Comparison of ENCODE assay signal across 8 cellular contexts in genomic region chr1:197774691-197775281, GRCh38. TPM values are rescaled to one million over a fixed set of nuclear protein-coding genes. Genes with fewer than 3 reads are reported as not detected.
DNase-seq lines count a peak whose midpoint lies in the region; ATAC-seq and TF ChIP-seq lines count a peak whose summit lies in the region.

No MANE protein-coding gene starts in this region.

- no peak for TF ChIP-seq CTCF in CD4-positive, alpha-beta T cell (IDR thresholded peaks at IDR 0.05)
- no peak for TF ChIP-seq CTCF in brain microvascular endothelial cell (IDR thresholded peaks at IDR 0.05; ENCODE audit: low read depth, low read length, missing control alignments)

- POLR2A ChIA-PET in CD4-positive, alpha-beta T cell (lab: Charles Lee), result interaction anchor here (0.8 to 2.0 kb wide), 7 partner anchors 9 to 1162 kb away, joined by 3 to 15 read pairs (median 5); partner anchors contain the start of gene C1orf53

- peak overlapping the region; percentile 82 for H3K27ac ChIP-seq in CD4-positive, alpha-beta T cell (ENCODE audit: low read depth, low read length)
- H3K27ac ChIP-seq in brain microvascular endothelial cell, result peak overlapping the region; percentile 55

- DNase-seq in CD4-positive, alpha-beta T cell, result peak; percentile 13 to 48 (median 22)
- DNase-seq in T-helper 9 cell (peak; percentile 26), brain microvascular endothelial cell (no peak), immature natural killer cell (peak; percentile 61 to 68 (median 67)), globus pallidus (ENCODE audit: low spot score) (no peak)
- DNase-seq in stimulated activated CD4-positive, alpha-beta T cell treated with anti-CD3 and anti-CD28 coated beads, Interleukin-15, amount 100 ng/mL, for 48 hours (ENCODE audit: low read depth in 2 of 2), result peak; percentile 22 to 27

- no peaks in the 10 kb centered on the region for H3K27me3 Mint-ChIP-seq in CD4-positive, alpha-beta T cell
- H3K27me3 Mint-ChIP-seq in immature natural killer cell (ENCODE audit: low read depth in 3 of 3), result peaks cover 0 to 9% (median 3%) of the 10 kb centered on the region in 3 donors

- no peaks in the 10 kb centered on the region for H3K27me3 ChIP-seq in CD4-positive, alpha-beta T cell (ENCODE audit: control insufficient read depth, insufficient read depth, low read length)
- no peaks in the 10 kb centered on the region for H3K27me3 ChIP-seq in brain microvascular endothelial cell (replicated peaks)

- intact Hi-C loops in CD4-positive, alpha-beta T cell (cut with DNase I, micrococcal nuclease), result loop anchor here (2.0 to 10.0 kb wide), 5 partner anchors 14 to 400 kb away; partner anchors contain the start of genes LHX9 (in 1 of the 2) and NEK7 (in 1 of the 2)

- H3K36me3 ChIP-seq in brain microvascular endothelial cell (replicated peaks), result no peaks in the 10 kb centered on the region

- H3K9me3 ChIP-seq in CD4-positive, alpha-beta T cell (ENCODE audit: control insufficient read depth, low read length), result no peaks in the 10 kb centered on the region

- H3K9me3 Mint-ChIP-seq in CD4-positive, alpha-beta T cell, result no peaks in the 10 kb centered on the region
- no peaks in the 10 kb centered on the region for H3K9me3 Mint-ChIP-seq in immature natural killer cell

- ATAC-seq in CD4-positive, alpha-beta T cell (ENCODE audit: poor library complexity), result peak; percentile 18
- peak; percentile 34 for ATAC-seq in GM19397 (IDR thresholded peaks at IDR 0.05; ENCODE audit: unreplicated experiment)
- ATAC-seq in HG03460 (IDR thresholded peaks at IDR 0.05; ENCODE audit: unreplicated experiment), result peak; percentile 27

- H3K4me1 Mint-ChIP-seq in CD4-positive, alpha-beta T cell (ENCODE audit: low read depth), result peaks cover 78% of the 10 kb centered on the region
- peaks cover 66 to 76% of the 10 kb centered on the region in 2 donors for H3K4me1 Mint-ChIP-seq in immature natural killer cell

- H3K4me3 Mint-ChIP-seq in CD4-positive, alpha-beta T cell, result peak overlapping the region; percentile 88
- H3K4me3 Mint-ChIP-seq in immature natural killer cell, result peak overlapping the region; percentile 88 to 96 (median 93)

- H3K36me3 Mint-ChIP-seq in CD4-positive, alpha-beta T cell (ENCODE audit: low read depth), result peaks cover 23% of the 10 kb centered on the region
- no peaks in the 10 kb centered on the region for H3K36me3 Mint-ChIP-seq in immature natural killer cell

- peak overlapping the region; percentile 89 for H3K27ac Mint-ChIP-seq in CD4-positive, alpha-beta T cell
- H3K27ac Mint-ChIP-seq in immature natural killer cell, result peak overlapping the region; percentile 87 to 100 (median 94)

- CTCF ChIA-PET in CD4-positive, alpha-beta T cell (lab: Charles Lee), result no interaction called here

- H3K4me3 ChIP-seq in brain microvascular endothelial cell (ENCODE audit: low read depth, low read length), result peak overlapping the region; percentile 68

- in situ Hi-C loops in brain microvascular endothelial cell (cut with HindIII; ENCODE audit: low pct_ligation_motif_present, low sequenced_read_pairs), result no loop called here

RNA-seq across cellular contexts. Expression of gene DENND1B, which starts 0.5 kb away (rescaled TPM):
- total RNA-seq in CD4-positive, alpha-beta T cell, result 10 to 100 TPM; 23.9 to 26.5 TPM
- 10 to 100 TPM; 15.6 to 19.2 (median 18.5) TPM for polyA plus RNA-seq in immature natural killer cell

Comparison
In these comparisons a context has a peak if more than half of its experiments do, and no peak if none do; other contexts are left out.
1. DNase-seq: peak in CD4-positive, alpha-beta T cell (10 of 10), T-helper 9 cell (single experiment), immature natural killer cell (3 of 3) and stimulated activated CD4-positive, alpha-beta T cell treated with anti-CD3 and anti-CD28 coated beads, Interleukin-15, amount 100 ng/mL, for 48 hours (2 of 2); none in brain microvascular endothelial cell (single experiment) and globus pallidus (single experiment).
2. Peak in every context shown above with its lines, with median percentiles within 50 percentile points of each other: ATAC-seq.